ENCODE assay signal across 17 cellular contexts in the genomic region with DNA sequence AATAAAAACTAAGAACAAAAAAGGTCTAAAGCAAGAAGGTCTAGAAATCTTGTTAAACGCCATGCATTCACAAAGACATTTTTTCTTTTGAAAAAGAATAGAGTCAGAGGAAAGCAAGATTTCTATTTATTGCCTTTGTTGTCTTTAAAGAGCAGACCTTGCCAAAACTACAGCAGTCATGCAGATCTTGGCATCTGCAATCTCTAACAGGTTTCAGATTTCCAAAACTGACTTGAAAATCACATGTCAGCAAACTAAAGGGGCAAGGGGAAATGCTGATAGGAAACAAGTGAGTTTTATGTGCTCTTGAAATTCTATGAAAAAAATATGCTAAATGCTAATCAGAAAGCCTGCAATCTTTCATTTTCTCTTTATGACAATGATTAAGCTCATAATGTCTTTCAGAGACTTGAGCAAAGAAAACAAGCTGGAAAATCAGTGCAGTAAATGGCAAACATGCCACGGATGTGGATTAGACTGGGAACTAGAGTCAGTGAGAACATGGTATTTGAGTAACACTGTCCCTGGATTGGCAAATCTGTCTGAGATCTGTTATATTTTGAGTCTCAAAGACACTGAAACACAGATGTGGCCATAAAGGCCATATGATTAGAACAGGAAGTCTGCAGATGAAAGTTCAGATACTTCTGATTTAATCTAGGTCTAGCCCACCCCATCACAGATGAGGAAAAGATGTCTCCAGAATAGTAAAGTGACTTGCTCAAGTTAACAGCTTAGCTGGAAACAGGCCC.
DNase-seq lines count a peak whose midpoint lies in the region; ATAC-seq and TF ChIP-seq lines count a peak whose summit lies in the region.
"Had no signal": no experiment of that assay in that cellular context is flagged by ENCODE, and none has a peak within 500 bp of the region (broad histone marks: within the 10 kb centered on the region; RNA-seq: fewer than 3 reads in every experiment).

No MANE protein-coding gene starts in this region.

- H3K79me2 ChIP-seq in DND-41 (ENCODE audit: insufficient read depth, low read length) = no peaks in the 10 kb centered on the region
- H3K79me2 ChIP-seq in neural cell (replicated peaks; ENCODE audit: insufficient read depth, low read length) = peaks cover 18% of the 10 kb centered on the region

- no peaks in the 10 kb centered on the region for H4K20me1 ChIP-seq in DND-41 (ENCODE audit: insufficient read depth, low read length)
- H4K20me1 ChIP-seq in neural cell (ENCODE audit: insufficient read depth) = no peaks in the 10 kb centered on the region

- H3K9me3 ChIP-seq in DND-41 (ENCODE audit: insufficient read depth, low read length, severe bottlenecking) = no peaks in the 10 kb centered on the region
- H3K9me3 ChIP-seq in neural cell (ENCODE audit: low read length) = no peaks in the 10 kb centered on the region

- H3K4me3 ChIP-seq in DND-41 (ENCODE audit: low read depth in 1 of 2, low read length in 2 of 2) (peak overlapping the region in 1 of 2 experiments; percentile 14; a peak in 1 of 4 replicates), neural cell (ENCODE audit: low read length) (no peak overlapping the region)
- H3K4me3 ChIP-seq: cardiac muscle cell, GM23338, PC-9 had no signal

- H3F3A ChIP-seq in neural cell (ENCODE audit: insufficient read depth, low read length, poor library complexity, severe bottlenecking) = peaks cover 8% of the 10 kb centered on the region

- H3K27ac ChIP-seq in DND-41 (ENCODE audit: low read length) (peak overlapping the region; percentile 88), neural cell (ENCODE audit: low read length) (peak overlapping the region; percentile 14)
- H3K27ac ChIP-seq: cardiac muscle cell, PC-9 had no signal

- H3K27me3 ChIP-seq in DND-41 (ENCODE audit: insufficient read depth, low read length, poor library complexity) (no peaks in the 10 kb centered on the region), neural cell (ENCODE audit: insufficient read depth, low read depth, low read length) (no peaks in the 10 kb centered on the region)
- H3K27me3 ChIP-seq: cardiac muscle cell had no signal

- peak overlapping the region; percentile 42 for H3K9ac ChIP-seq in DND-41 (ENCODE audit: low read depth, low read length)
- H3K9ac ChIP-seq in neural cell (ENCODE audit: low read length) = no peak overlapping the region

- peak; percentile 82 for ATAC-seq in DND-41 (ENCODE audit: insufficient read depth, low read depth)
- ATAC-seq in GM21576 (IDR thresholded peaks at IDR 0.05; ENCODE audit: unreplicated experiment) = no peak
- ATAC-seq in HG03135 (IDR thresholded peaks at IDR 0.05; ENCODE audit: unreplicated experiment) = no peak
- ATAC-seq: GM23338; stimulated activated effector memory CD8-positive, alpha-beta T cell treated with anti-CD3 and anti-CD28 coated beads, Interleukin-12 subunit alpha, Interleukin-12 subunit beta, amount 100 ng/mL, for 72 hours had no signal

- no peaks in the 10 kb centered on the region for H3K9me2 ChIP-seq in neural cell (ENCODE audit: insufficient read depth, low read length)

- no peak for TF ChIP-seq EP300 in neural cell (conservative IDR thresholded peaks at IDR 0.05; ENCODE audit: poor library complexity, severe bottlenecking)

- DNase-seq in DND-41 (peak; percentile 48), RPMI8226 (peak; percentile 67), dedifferentiated amniotic fluid mesenchymal stem cell (ENCODE audit: extremely low spot score) (peak; percentile 67), NCI-H1417 treated with DMSO at 0.1 percent for 48 hours (lab: John Stamatoyannopoulos, UW) (no peak), GM10266 (ENCODE audit: extremely low spot score) (no peak)
- DNase-seq: activated CD8-positive, alpha-beta memory T cell treated with anti-CD3 and anti-CD28 coated beads for 24 hours; activated effector memory CD4-positive, alpha-beta T cell treated with Interleukin-2 at 50 U/mL for 16 hours; NCI-H1092; NCI-H226; PC-9; right cardiac atrium had no signal

- TF ChIP-seq CTCF in DND-41 (IDR thresholded peaks at IDR 0.05; ENCODE audit: borderline replicate concordance, extremely low read depth, low read length, poor library complexity, severe bottlenecking) (no peak), neural cell (IDR thresholded peaks at IDR 0.05; ENCODE audit: poor library complexity, severe bottlenecking) (no peak), GM10266 (IDR thresholded peaks at IDR 0.05; ENCODE audit: control insufficient read depth, insufficient read depth, low read depth, missing control alignments) (no peak)

- H3K4me1 ChIP-seq in DND-41 (ENCODE audit: insufficient read depth, low read length) = peaks cover 59% of the 10 kb centered on the region

- no peaks in the 10 kb centered on the region for H3K36me3 ChIP-seq in DND-41 (ENCODE audit: insufficient read depth, low read length)
- H3K36me3 ChIP-seq in neural cell (ENCODE audit: insufficient read depth, low read length) = no peaks in the 10 kb centered on the region
- H3K36me3 ChIP-seq: cardiac muscle cell had no signal

- H2AFZ ChIP-seq in DND-41 (ENCODE audit: low read depth, low read length) (peak overlapping the region; percentile 52), neural cell (ENCODE audit: low read depth, low read length) (no peak overlapping the region)
- H2AFZ ChIP-seq: GM23338, PC-9 had no signal

- H3K4me2 ChIP-seq in DND-41 (ENCODE audit: insufficient read depth, low read length) (peak overlapping the region; percentile 53), neural cell (ENCODE audit: low read length) (no peak overlapping the region)
- H3K4me2 ChIP-seq: GM23338, PC-9 had no signal

- no peak for TF ChIP-seq RAD21 in neural cell (conservative IDR thresholded peaks at IDR 0.05)

TF ChIP-seq in neural cell, 6 proteins besides CTCF, POLR2A, EP300 and RAD21:
- TF ChIP-seq, protein P1, sequence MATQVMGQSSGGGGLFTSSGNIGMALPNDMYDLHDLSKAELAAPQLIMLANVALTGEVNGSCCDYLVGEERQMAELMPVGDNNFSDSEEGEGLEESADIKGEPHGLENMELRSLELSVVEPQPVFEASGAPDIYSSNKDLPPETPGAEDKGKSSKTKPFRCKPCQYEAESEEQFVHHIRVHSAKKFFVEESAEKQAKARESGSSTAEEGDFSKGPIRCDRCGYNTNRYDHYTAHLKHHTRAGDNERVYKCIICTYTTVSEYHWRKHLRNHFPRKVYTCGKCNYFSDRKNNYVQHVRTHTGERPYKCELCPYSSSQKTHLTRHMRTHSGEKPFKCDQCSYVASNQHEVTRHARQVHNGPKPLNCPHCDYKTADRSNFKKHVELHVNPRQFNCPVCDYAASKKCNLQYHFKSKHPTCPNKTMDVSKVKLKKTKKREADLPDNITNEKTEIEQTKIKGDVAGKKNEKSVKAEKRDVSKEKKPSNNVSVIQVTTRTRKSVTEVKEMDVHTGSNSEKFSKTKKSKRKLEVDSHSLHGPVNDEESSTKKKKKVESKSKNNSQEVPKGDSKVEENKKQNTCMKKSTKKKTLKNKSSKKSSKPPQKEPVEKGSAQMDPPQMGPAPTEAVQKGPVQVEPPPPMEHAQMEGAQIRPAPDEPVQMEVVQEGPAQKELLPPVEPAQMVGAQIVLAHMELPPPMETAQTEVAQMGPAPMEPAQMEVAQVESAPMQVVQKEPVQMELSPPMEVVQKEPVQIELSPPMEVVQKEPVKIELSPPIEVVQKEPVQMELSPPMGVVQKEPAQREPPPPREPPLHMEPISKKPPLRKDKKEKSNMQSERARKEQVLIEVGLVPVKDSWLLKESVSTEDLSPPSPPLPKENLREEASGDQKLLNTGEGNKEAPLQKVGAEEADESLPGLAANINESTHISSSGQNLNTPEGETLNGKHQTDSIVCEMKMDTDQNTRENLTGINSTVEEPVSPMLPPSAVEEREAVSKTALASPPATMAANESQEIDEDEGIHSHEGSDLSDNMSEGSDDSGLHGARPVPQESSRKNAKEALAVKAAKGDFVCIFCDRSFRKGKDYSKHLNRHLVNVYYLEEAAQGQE (IDR thresholded peaks at IDR 0.05; ENCODE audit: borderline replicate concordance) = no peak
- TF ChIP-seq SMC3 (conservative IDR thresholded peaks at IDR 0.05; ENCODE audit: poor library complexity) = no peak
- TF ChIP-seq MXI1 (conservative IDR thresholded peaks at IDR 0.05; ENCODE audit: poor library complexity, severe bottlenecking) = no peak
- no peak for TF ChIP-seq TAF1 (IDR thresholded peaks at IDR 0.05; ENCODE audit: low read depth)
- no peak for TF ChIP-seq EZH2 (IDR thresholded peaks at IDR 0.05; ENCODE audit: borderline replicate concordance, insufficient read depth, low read length, poor library complexity, severe bottlenecking)
- no peak for TF ChIP-seq POLR2AphosphoS5 (IDR thresholded peaks at IDR 0.05)

Comparison
In these comparisons a context has a peak if more than half of its experiments do, and no peak if none do; other contexts are left out.
1. DNase-seq: peak in DND-41 (single experiment), RPMI8226 (single experiment) and dedifferentiated amniotic fluid mesenchymal stem cell (single experiment); none in NCI-H1417 treated with DMSO at 0.1 percent for 48 hours (single experiment) and GM10266 (single experiment).